In the genomic region with DNA sequence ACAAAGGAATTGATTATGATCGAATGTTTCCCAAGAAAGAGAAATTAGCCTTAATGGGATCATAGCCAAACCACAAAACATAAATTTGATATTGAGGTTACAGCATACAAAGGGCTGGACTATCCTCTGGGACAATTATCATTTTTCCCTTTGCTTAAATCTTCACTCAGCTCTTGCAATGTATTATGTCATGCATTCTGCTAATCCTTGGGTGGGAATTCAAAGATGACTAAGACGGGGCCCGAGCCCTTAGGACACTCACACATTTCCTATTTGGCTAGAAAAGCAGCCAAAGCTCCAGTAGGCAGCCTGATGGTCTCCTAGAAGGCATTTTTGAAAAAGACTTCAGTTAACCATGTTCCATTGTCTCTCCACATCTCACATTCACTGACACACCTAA, we compare ENCODE assay signal across 14 cellular contexts. TPM values are rescaled to one million over a fixed set of nuclear protein-coding genes. Genes with fewer than 3 reads are reported as not detected.
DNase-seq lines count a peak whose midpoint lies in the region; ATAC-seq, FAIRE-seq and TF ChIP-seq lines count a peak whose summit lies in the region.
"Had no signal": no experiment of that assay in that cellular context is flagged by ENCODE, and none has a peak within 500 bp of the region (broad histone marks: within the 10 kb centered on the region; RNA-seq: fewer than 3 reads in every experiment).

No MANE protein-coding gene starts in this region.

- H3K27me3 ChIP-seq in RWPE2 (ENCODE audit: insufficient read depth, poor library complexity, severe bottlenecking): no peaks in the 10 kb centered on the region
- no peaks in the 10 kb centered on the region for H3K27me3 ChIP-seq in endothelial cell of umbilical vein (ENCODE audit: control insufficient read depth in 2 of 2, insufficient read depth in 2 of 2, low read length in 2 of 2)
- H3K27me3 ChIP-seq in aorta (ENCODE audit: control insufficient read depth in 1 of 2, insufficient read depth in 2 of 2, low read length in 1 of 2): no peaks in the 10 kb centered on the region
- H3K27me3 ChIP-seq: heart right ventricle had no signal

- no peak overlapping the region for H2AFZ ChIP-seq in endothelial cell of umbilical vein (ENCODE audit: low read depth, low read length)

- WGBS in aorta, 2 donors: 56 to 65% methylated on average over 3 of the region's 3 CpGs

- H3K9me3 ChIP-seq in RWPE2 (ENCODE audit: severe bottlenecking) (no peaks in the 10 kb centered on the region), endothelial cell of umbilical vein (replicated peaks; ENCODE audit: control insufficient read depth, insufficient read depth, low read length) (no peaks in the 10 kb centered on the region), aorta (ENCODE audit: control insufficient read depth, low read length) (no peaks in the 10 kb centered on the region)
- H3K9me3 ChIP-seq: heart right ventricle, thoracic aorta had no signal

- H3K4me3 ChIP-seq in RWPE2 (ENCODE audit: severe bottlenecking) (no peak overlapping the region), endothelial cell of umbilical vein (replicated peaks in 1 of 3; ENCODE audit: insufficient read depth in 1 of 3, low read depth in 1 of 3, low read length in 3 of 3) (no peak overlapping the region), retinal pigment epithelial cell (ENCODE audit: low read length) (no peak overlapping the region), aorta (ENCODE audit: low read length in 2 of 2) (no peak overlapping the region)
- H3K4me3 ChIP-seq: heart right ventricle, thoracic aorta had no signal

- H3K79me2 ChIP-seq in endothelial cell of umbilical vein (ENCODE audit: control insufficient read depth, insufficient read depth, low read length): no peaks in the 10 kb centered on the region

- intact Hi-C loops in endothelial cell of umbilical vein (cut with micrococcal nuclease): no loop called here
- intact Hi-C loops in aorta (cut with DNase I): no loop called here

- no peak for TF ChIP-seq POLR2A in endothelial cell of umbilical vein (IDR thresholded peaks at IDR 0.05; ENCODE audit: low read depth, low read length)

- H3K36me3 ChIP-seq in RWPE2 (ENCODE audit: low read depth): no peaks in the 10 kb centered on the region
- no peaks in the 10 kb centered on the region for H3K36me3 ChIP-seq in endothelial cell of umbilical vein (ENCODE audit: control insufficient read depth in 2 of 2, extremely low read depth in 1 of 2, insufficient read depth in 2 of 2, low read length in 2 of 2)
- no peaks in the 10 kb centered on the region for H3K36me3 ChIP-seq in aorta (ENCODE audit: control insufficient read depth in 1 of 2, insufficient read depth in 2 of 2, low read length in 1 of 2)
- H3K36me3 ChIP-seq: heart right ventricle, thoracic aorta had no signal

- ATAC-seq in RWPE2 (ENCODE audit: low read depth) (peak; percentile 85), aorta (ENCODE audit: low FRiP score) (no peak), GM21360 (IDR thresholded peaks at IDR 0.05; ENCODE audit: unreplicated experiment) (no peak)

- no peak overlapping the region for H3K9ac ChIP-seq in endothelial cell of umbilical vein (replicated peaks; ENCODE audit: extremely low read depth, insufficient read depth, low read length)

- H3K9me1 ChIP-seq in endothelial cell of umbilical vein (replicated peaks; ENCODE audit: control insufficient read depth, extremely low read depth, insufficient read depth, low read length): no peaks in the 10 kb centered on the region

- no peak overlapping the region for H3K27ac ChIP-seq in RWPE2 (ENCODE audit: poor library complexity, severe bottlenecking)
- H3K27ac ChIP-seq in endothelial cell of umbilical vein (ENCODE audit: insufficient read depth, low read depth, low read length): no peak overlapping the region
- no peak overlapping the region for H3K27ac ChIP-seq in aorta (ENCODE audit: low read depth in 1 of 2, low read length in 2 of 2)
- H3K27ac ChIP-seq: heart right ventricle, thoracic aorta had no signal

- dilution Hi-C loops in endothelial cell of umbilical vein (cut with MboI; ENCODE audit: extremely low pct_ligation_motif_present, low sequenced_read_pairs): no loop called here

- TF ChIP-seq CTCF in RWPE2 (IDR thresholded peaks at IDR 0.05; ENCODE audit: poor library complexity, severe bottlenecking) (no peak), endothelial cell of umbilical vein (IDR thresholded peaks at IDR 0.05; ENCODE audit: extremely low read depth in 1 of 2, insufficient read depth in 1 of 2, low read depth in 1 of 2, low read length in 2 of 2) (no peak), retinal pigment epithelial cell (conservative IDR thresholded peaks at IDR 0.05; ENCODE audit: low read depth, low read length) (no peak)

- H4K20me1 ChIP-seq in endothelial cell of umbilical vein (replicated peaks; ENCODE audit: control insufficient read depth, extremely low read depth, insufficient read depth, low read length): no peaks in the 10 kb centered on the region

- DNase-seq in H4 (ENCODE audit: low spot score) (peak; percentile 30), RWPE2 (ENCODE audit: low spot score) (no peak), endothelial cell of umbilical vein (ENCODE audit: low read depth, low spot score) (peak; percentile 36), retinal pigment epithelial cell (ENCODE audit: low read depth) (peak; percentile 58), aorta (no peak), MV-4-11 (lab: John Stamatoyannopoulos, UW) (no peak), retina (no peak)
- DNase-seq: Calu3; heart right ventricle; NCI-H1092; stimulated activated CD4-positive, alpha-beta T cell treated with anti-CD3 and anti-CD28 coated beads, Interleukin-12 subunit alpha, Interleukin-12 subunit beta, amount 100 ng/mL, for 4 hours had no signal

- CTCF ChIA-PET in endothelial cell of umbilical vein (lab: Charles Lee): interaction anchor here (0.9 kb wide), 1 partner anchor 10 kb away, joined by 4 read pairs; no protein-coding TSS in a partner anchor

- H3K4me1 ChIP-seq in RWPE2 (ENCODE audit: insufficient read depth, poor library complexity, severe bottlenecking): peaks cover 9% of the 10 kb centered on the region
- peaks cover 3% of the 10 kb centered on the region for H3K4me1 ChIP-seq in endothelial cell of umbilical vein (ENCODE audit: control insufficient read depth, extremely low read depth, insufficient read depth, low read length)
- no peaks in the 10 kb centered on the region for H3K4me1 ChIP-seq in aorta (ENCODE audit: control insufficient read depth in 1 of 2, insufficient read depth in 2 of 2, low read length in 2 of 2)

- H3K4me2 ChIP-seq in endothelial cell of umbilical vein (ENCODE audit: insufficient read depth, low read length): no peak overlapping the region

- POLR2A ChIA-PET in endothelial cell of umbilical vein (lab: Charles Lee): interaction anchor here (0.7 kb wide), 3 partner anchors 112 to 1740 kb away, joined by 5 to 6 read pairs (median 5); no protein-coding TSS in a partner anchor

- BruUV-seq in endothelial cell of umbilical vein (replicated peaks; lab: Mats Ljungman, UMichigan): no TSS peak

- FAIRE-seq in endothelial cell of umbilical vein (lab: Jason Lieb, UNC): peak; percentile 55

TF ChIP-seq in endothelial cell of umbilical vein, 7 proteins besides CTCF, POLR2A, EP300 and RAD21 (continues in another document):
- TF ChIP-seq GATA2 (IDR thresholded peaks at IDR 0.05; ENCODE audit: insufficient read depth, insufficient read length, low read depth, low read length): no peak
- TF ChIP-seq EZH2 (IDR thresholded peaks at IDR 0.05; ENCODE audit: borderline replicate concordance, low read depth, low read length, severe bottlenecking): no peak
- TF ChIP-seq FOS (IDR thresholded peaks at IDR 0.05; ENCODE audit: borderline replicate concordance, insufficient read depth, low read length): peak; percentile 55
- no peak for TF ChIP-seq MAX (IDR thresholded peaks at IDR 0.05; ENCODE audit: insufficient read depth, insufficient read length)

RNA-seq across cellular contexts. Expression of gene NMI, which starts 17.2 kb away (rescaled TPM):
- total RNA-seq in H4 (2014; rRNA removed; shearing (Covaris generic)): 23.0 and 23.6 TPM in 2 replicates
- 17.1 and 24.9 TPM in 2 replicates for total RNA-seq in endothelial cell of umbilical vein
- polyA plus RNA-seq in endothelial cell of umbilical vein: 3.5 and 6.0 TPM in 2 replicates
- polyA plus RNA-seq in endothelial cell of umbilical vein (2011; cell fraction: cytosol; rRNA removed): 12.1 and 14.0 TPM in 2 replicates
- polyA plus RNA-seq in endothelial cell of umbilical vein (2011; cell fraction: nucleus; rRNA removed): 5.2 and 8.8 TPM in 2 replicates
- polyA plus RNA-seq in endothelial cell of umbilical vein (2012): 23.9 and 31.8 TPM in 2 replicates
- 1.9 and 2.3 TPM in 2 replicates for polyA minus RNA-seq in endothelial cell of umbilical vein
- 3.1 TPM for polyA minus RNA-seq in endothelial cell of umbilical vein (2011; cell fraction: cytosol; rRNA and poly(A)+ RNA removed)
- 2.4 and 3.6 TPM in 2 replicates for polyA minus RNA-seq in endothelial cell of umbilical vein (2011; cell fraction: nucleus; rRNA and poly(A)+ RNA removed)
- 10 to 100 TPM; 10.1 to 13.6 TPM for total RNA-seq in aorta
- 10 to 100 TPM; 10.2 to 24.9 TPM for polyA plus RNA-seq in aorta

RNA-seq across cellular contexts. Expression of gene RBM43, which starts 45.0 kb away (rescaled TPM):
- total RNA-seq in H4 (2014; rRNA removed; shearing (Covaris generic)): 0.37 and 2.0 TPM in 2 replicates
- total RNA-seq in endothelial cell of umbilical vein (6.4 and 6.5 TPM in 2 replicates), aorta (10 to 100 TPM in 1 of 2 donors, 1 to 10 TPM in 1; 3.7 to 11.7 TPM)
- polyA plus RNA-seq in endothelial cell of umbilical vein (2.6 and 3.7 TPM in 2 replicates), aorta (10 to 100 TPM in 1 of 2 donors, 1 to 10 TPM in 1; 4.8 to 10.1 TPM)
- 3.7 and 4.4 TPM in 2 replicates for polyA plus RNA-seq in endothelial cell of umbilical vein (2011; cell fraction: cytosol; rRNA removed)
- 3.7 and 4.3 TPM in 2 replicates for polyA plus RNA-seq in endothelial cell of umbilical vein (2011; cell fraction: nucleus; rRNA removed)
- polyA plus RNA-seq in endothelial cell of umbilical vein (2012): 4.6 and 6.5 TPM in 2 replicates
- polyA minus RNA-seq in endothelial cell of umbilical vein: 3.3 and 3.8 TPM in 2 replicates
- polyA minus RNA-seq in endothelial cell of umbilical vein (2011; cell fraction: cytosol; rRNA and poly(A)+ RNA removed): 0.41 TPM
- polyA minus RNA-seq in endothelial cell of umbilical vein (2011; cell fraction: nucleus; rRNA and poly(A)+ RNA removed): 4.4 and 4.6 TPM in 2 replicates

RNA-seq across cellular contexts. Expression of gene TNFAIP6, which starts 50.8 kb away (rescaled TPM):
- 1.5 and 5.6 TPM in 2 replicates for total RNA-seq in H4 (2014; rRNA removed; shearing (Covaris generic))
- total RNA-seq in endothelial cell of umbilical vein: not detected in 2 replicates
- polyA plus RNA-seq in endothelial cell of umbilical vein: not detected in 2 replicates
- polyA plus RNA-seq in endothelial cell of umbilical vein (2011; cell fraction: cytosol; rRNA removed): not detected in 2 replicates
- not detected in 2 replicates for polyA plus RNA-seq in endothelial cell of umbilical vein (2011; cell fraction: nucleus; rRNA removed)
- not detected in 2 replicates for polyA plus RNA-seq in endothelial cell of umbilical vein (2012)
- not detected in 2 replicates for polyA minus RNA-seq in endothelial cell of umbilical vein
- not detected for polyA minus RNA-seq in endothelial cell of umbilical vein (2011; cell fraction: cytosol; rRNA and poly(A)+ RNA removed)
- polyA minus RNA-seq in endothelial cell of umbilical vein (2011; cell fraction: nucleus; rRNA and poly(A)+ RNA removed): not detected in 2 replicates
- total RNA-seq in aorta: 1 to 10 TPM; 3.6 to 5.2 TPM
- polyA plus RNA-seq in aorta: 1 to 10 TPM in 1 of 2 donors, under 1 TPM in 1; 0.75 to 2.9 TPM
- total RNA-seq: dermis microvascular lymphatic vessel endothelial cell had no signal

Comparison
In these comparisons a context has a peak if more than half of its experiments do, and no peak if none do; other contexts are left out.
1. DNase-seq: peak in H4 (single experiment), endothelial cell of umbilical vein (single experiment) and retinal pigment epithelial cell (single experiment); none in RWPE2 (single experiment), aorta (0 of 2), MV-4-11 (single experiment) and retina (single experiment).